18 cellular contexts compared by ENCODE assay signal in genomic region chr9:129428890-129429577, GRCh38.
"Had no signal": no experiment of that assay in that cellular context is flagged by ENCODE, and none has a peak within 500 bp of the region (broad histone marks: within the 10 kb centered on the region; RNA-seq: fewer than 3 reads in every experiment).

No MANE protein-coding gene starts in this region.

- H3K36me3 Mint-ChIP-seq: activated naive CD8-positive, alpha-beta T cell had no signal

- H3K9me3 ChIP-seq: esophagus squamous epithelium, pancreas, sigmoid colon, spleen, upper lobe of right lung had no signal

- H3K4me3 ChIP-seq: esophagus squamous epithelium, pancreas, sigmoid colon, spleen, upper lobe of right lung had no signal

- H3K4me1 Mint-ChIP-seq: activated B cell treated with CpG ODN at 0.5 μM for 24 hours had no signal

- H3K4me1 ChIP-seq: pancreas, upper lobe of right lung had no signal

- H3K27me3 ChIP-seq: brain microvascular endothelial cell, esophagus squamous epithelium, pancreas, sigmoid colon, spleen, upper lobe of right lung had no signal

- H3K36me3 ChIP-seq: brain microvascular endothelial cell, esophagus squamous epithelium, pancreas, sigmoid colon, spleen, upper lobe of right lung had no signal

- H3K27ac ChIP-seq: brain microvascular endothelial cell, esophagus squamous epithelium, pancreas, sigmoid colon, spleen, upper lobe of right lung had no signal

- H3K4me3 Mint-ChIP-seq: activated B cell treated with CpG ODN at 0.5 μM for 24 hours; activated CD8-positive, alpha-beta T cell treated with anti-CD3 and anti-CD28 coated beads for 36 hours; activated naive CD8-positive, alpha-beta T cell; stimulated activated naive CD8-positive, alpha-beta T cell treated with anti-CD3 and anti-CD28 coated beads, Interleukin-15, amount 100 ng/mL, for 72 hours had no signal

- H3K27ac Mint-ChIP-seq: activated B cell treated with CpG ODN at 0.5 μM for 24 hours; activated CD8-positive, alpha-beta T cell treated with anti-CD3 and anti-CD28 coated beads for 36 hours; activated naive CD8-positive, alpha-beta T cell had no signal

- ATAC-seq: activated CD8-positive, alpha-beta T cell treated with anti-CD3 and anti-CD28 coated beads for 36 hours; stimulated activated naive CD8-positive, alpha-beta T cell treated with anti-CD3 and anti-CD28 coated beads, Interleukin-15, amount 100 ng/mL, for 72 hours; upper lobe of right lung had no signal

- DNase-seq: activated B cell treated with CpG ODN at 0.5 μM for 24 hours; activated CD4-positive, alpha-beta T cell treated with anti-CD3 and anti-CD28 coated beads for 48 hours; activated CD8-positive, alpha-beta T cell treated with anti-CD3 and anti-CD28 coated beads for 36 hours; activated gamma-delta T cell; activated T-cell treated with anti-CD3 and anti-CD28 coated beads, Interleukin-2, amount 50 U/mL, for 48 hours; amniotic stem cell; brain microvascular endothelial cell; cortex of kidney; effector CD4-positive, alpha-beta T cell; esophagus squamous epithelium; kidney glomerular epithelial cell; sigmoid colon; spleen; stimulated activated naive CD8-positive, alpha-beta T cell treated with anti-CD3 and anti-CD28 coated beads, Interleukin-15, amount 100 ng/mL, for 72 hours; T-helper 9 cell; upper lobe of right lung had no signal

- H3K9me3 Mint-ChIP-seq: activated B cell treated with CpG ODN at 0.5 μM for 24 hours; activated CD8-positive, alpha-beta T cell treated with anti-CD3 and anti-CD28 coated beads for 36 hours; stimulated activated naive CD8-positive, alpha-beta T cell treated with anti-CD3 and anti-CD28 coated beads, Interleukin-15, amount 100 ng/mL, for 72 hours had no signal

- H3K27me3 Mint-ChIP-seq: activated CD8-positive, alpha-beta T cell treated with anti-CD3 and anti-CD28 coated beads for 36 hours; activated naive CD8-positive, alpha-beta T cell; stimulated activated naive CD8-positive, alpha-beta T cell treated with anti-CD3 and anti-CD28 coated beads, Interleukin-15, amount 100 ng/mL, for 72 hours had no signal
